ENCODE assay signal across 25 cellular contexts in the genomic region with DNA sequence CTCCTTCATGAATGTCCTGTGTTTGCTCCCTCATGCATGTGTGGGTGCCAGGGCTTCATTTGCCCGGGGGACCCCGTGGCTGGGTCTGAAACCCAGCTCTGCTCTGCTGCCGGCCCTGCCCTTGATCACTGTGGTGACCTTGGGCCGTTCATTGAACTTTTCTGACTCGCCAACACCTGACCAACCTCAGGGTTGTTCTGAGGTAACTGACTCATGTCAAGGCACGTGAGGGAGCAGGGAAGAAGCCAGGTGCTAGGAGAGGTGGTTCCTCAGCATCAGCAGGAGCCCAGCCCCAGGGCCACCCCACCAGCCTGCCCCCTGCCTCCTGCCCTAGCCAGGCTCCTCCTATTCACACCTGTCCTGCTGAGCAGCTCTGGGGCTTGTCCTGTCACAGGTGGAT. TPM values are rescaled to one million over a fixed set of nuclear protein-coding genes. Genes with fewer than 3 reads are reported as not detected.
DNase-seq lines count a peak whose midpoint lies in the region; ATAC-seq, FAIRE-seq and TF ChIP-seq lines count a peak whose summit lies in the region.
"Had no signal": no experiment of that assay in that cellular context is flagged by ENCODE, and none has a peak within 500 bp of the region (broad histone marks: within the 10 kb centered on the region; RNA-seq: fewer than 3 reads in every experiment).

No MANE protein-coding gene starts in this region.

- H3K9me3 ChIP-seq in mammary epithelial cell (replicated peaks; ENCODE audit: insufficient read depth, low read length) (no peaks in the 10 kb centered on the region), breast epithelium (no peaks in the 10 kb centered on the region), kidney (ENCODE audit: control insufficient read depth in 1 of 2, low read length in 2 of 2) (no peaks in the 10 kb centered on the region), mucosa of descending colon (no peaks in the 10 kb centered on the region)
- H3K9me3 ChIP-seq: A549, Caco-2, HAP-1 had no signal

- dilution Hi-C loops in mammary epithelial cell (cut with HindIII; ENCODE audit: low sequenced_read_pairs): no loop called here

- H3K9ac ChIP-seq in mammary epithelial cell (ENCODE audit: insufficient read depth, low read length): no peak overlapping the region
- H3K9ac ChIP-seq in kidney (ENCODE audit: low read length in 2 of 2): no peak overlapping the region

- FAIRE-seq in kidney (lab: Jason Lieb, UNC): no peak
- FAIRE-seq: A549, D721Med, G401.6, GM12891, GM19239 had no signal

- TF ChIP-seq POLR2A in breast epithelium (IDR thresholded peaks at IDR 0.05): no peak

- no peak overlapping the region for H3K27ac Mint-ChIP-seq in type B pancreatic cell
- H3K27ac Mint-ChIP-seq: CD4-positive, alpha-beta T cell; HFFc6 had no signal

- peaks cover 16% of the 10 kb centered on the region for H3K4me1 Mint-ChIP-seq in type B pancreatic cell (ENCODE audit: unreplicated experiment)

- WGBS in mammary epithelial cell (ENCODE audit: low coverage, missing lambda C conversion rate): 59% methylated on average over 3 of the region's 6 CpGs

- intact Hi-C loops in mammary epithelial cell (cut with micrococcal nuclease) (no loop called here), breast epithelium (cut with DNase I; ENCODE audit: low total_unique reads) (no loop called here), kidney (cut with DNase I) (no loop called here), mucosa of descending colon (cut with DNase I, micrococcal nuclease) (no loop called here)

- no peaks in the 10 kb centered on the region for H3K36me3 ChIP-seq in mammary epithelial cell (ENCODE audit: insufficient read depth, low read length)
- no peaks in the 10 kb centered on the region for H3K36me3 ChIP-seq in breast epithelium
- no peaks in the 10 kb centered on the region for H3K36me3 ChIP-seq in kidney (ENCODE audit: control insufficient read depth in 1 of 2, insufficient read depth in 2 of 2, low read length in 2 of 2)
- no peaks in the 10 kb centered on the region for H3K36me3 ChIP-seq in mucosa of descending colon (ENCODE audit: low read depth)
- H3K36me3 ChIP-seq: HAP-1 had no signal

- H3K9me3 Mint-ChIP-seq in type B pancreatic cell: no peaks in the 10 kb centered on the region
- H3K9me3 Mint-ChIP-seq: CD4-positive, alpha-beta T cell; HFFc6 had no signal

- no TSS peak for BruUV-seq in mammary epithelial cell (replicated peaks; lab: Mats Ljungman, UMichigan)

- H4K20me1 ChIP-seq in mammary epithelial cell (ENCODE audit: insufficient read depth, low read length): no peaks in the 10 kb centered on the region

- no peak overlapping the region for H3K27ac ChIP-seq in mammary epithelial cell (ENCODE audit: insufficient read depth, low read depth, low read length)
- H3K27ac ChIP-seq in breast epithelium: no peak overlapping the region
- H3K27ac ChIP-seq in kidney (ENCODE audit: low read depth in 2 of 2, low read length in 2 of 2): no peak overlapping the region
- H3K27ac ChIP-seq: 22Rv1, A549, C4-2B, HL-60 had no signal

- no peaks in the 10 kb centered on the region for H3K79me2 ChIP-seq in mammary epithelial cell (ENCODE audit: insufficient read depth, low read length)

- H3K4me1 ChIP-seq in mammary epithelial cell (ENCODE audit: insufficient read depth, low read length) (no peaks in the 10 kb centered on the region), breast epithelium (no peaks in the 10 kb centered on the region), kidney (ENCODE audit: control insufficient read depth in 1 of 2, insufficient read depth in 1 of 2, low read depth in 1 of 2, low read length in 2 of 2) (peaks cover 6 to 9% of the 10 kb centered on the region in 2 donors), mucosa of descending colon (ENCODE audit: low read depth) (peaks cover 3% of the 10 kb centered on the region)
- H3K4me1 ChIP-seq: A549, HAP-1 had no signal

- CTCF ChIA-PET in mammary epithelial cell (lab: Charles Lee; ENCODE audit: low non-redundant PET): no interaction called here

- no peak overlapping the region for H3K4me3 ChIP-seq in mammary epithelial cell (replicated peaks in 1 of 3; ENCODE audit: insufficient read depth in 1 of 3, low read depth in 2 of 3, low read length in 3 of 3)
- H3K4me3 ChIP-seq in breast epithelium: no peak overlapping the region
- H3K4me3 ChIP-seq in kidney (ENCODE audit: low read length in 2 of 2): no peak overlapping the region
- no peak overlapping the region for H3K4me3 ChIP-seq in mucosa of descending colon
- H3K4me3 ChIP-seq: A549, HAP-1, K562 had no signal

- TF ChIP-seq CTCF in mammary epithelial cell (conservative IDR thresholded peaks at IDR 0.05 in 1 of 2, IDR thresholded peaks at IDR 0.05 in 1 of 2; ENCODE audit: extremely low read depth in 1 of 2, insufficient read depth in 1 of 2, low read depth in 1 of 2, low read length in 2 of 2): no peak
- no peak for TF ChIP-seq CTCF in breast epithelium (IDR thresholded peaks at IDR 0.05)
- no peak for TF ChIP-seq CTCF in kidney (IDR thresholded peaks at IDR 0.05; ENCODE audit: borderline replicate concordance, extremely low read depth, insufficient read depth)
- TF ChIP-seq CTCF in mucosa of descending colon (IDR thresholded peaks at IDR 0.05): no peak
- no peak for TF ChIP-seq CTCF in type B pancreatic cell (conservative IDR thresholded peaks at IDR 0.05)

- no peaks in the 10 kb centered on the region for H3K36me3 Mint-ChIP-seq in type B pancreatic cell

- H3K27me3 ChIP-seq in mammary epithelial cell (ENCODE audit: insufficient read depth, low read length) (peaks cover 2% of the 10 kb centered on the region), breast epithelium (no peaks in the 10 kb centered on the region)

- no peak overlapping the region for H3K4me3 Mint-ChIP-seq in type B pancreatic cell
- H3K4me3 Mint-ChIP-seq: CD4-positive, alpha-beta T cell; HFFc6 had no signal

- peak; percentile 9 for ATAC-seq in mucosa of descending colon
- no peak for ATAC-seq in HG03159 (IDR thresholded peaks at IDR 0.05; ENCODE audit: unreplicated experiment)
- ATAC-seq: A549, K562 had no signal

- DNase-seq in mammary epithelial cell (peak; percentile 46), breast epithelium (ENCODE audit: low spot score in 2 of 2) (no peak), kidney (peak; percentile 39), mucosa of descending colon (no peak), type B pancreatic cell (ENCODE audit: extremely low spot score, unreplicated experiment) (no peak), NCI-H1092 treated with DMSO at 0.1 percent for 48 hours (lab: John Stamatoyannopoulos, UW) (no peak)
- DNase-seq: AML-193; Caco-2; CD4-positive, alpha-beta T cell; HFFc6; IMR-90 had no signal

- in situ Hi-C loops in mammary epithelial cell (cut with MboI; ENCODE audit: low sequenced_read_pairs in 2 of 2): no loop called here

- peaks cover 5% of the 10 kb centered on the region for H3K27me3 Mint-ChIP-seq in type B pancreatic cell
- H3K27me3 Mint-ChIP-seq: CD4-positive, alpha-beta T cell had no signal

- H3K4me2 ChIP-seq in mammary epithelial cell (ENCODE audit: insufficient read depth, low read depth, low read length): no peak overlapping the region
- H3K4me2 ChIP-seq: A549 had no signal

- no peak overlapping the region for H2AFZ ChIP-seq in mammary epithelial cell (ENCODE audit: low read depth, low read length)

RNA-seq across cellular contexts. Expression of a gene that starts 47.9 kb away (rescaled TPM):
- total RNA-seq in mammary epithelial cell (not detected), breast epithelium (not detected), kidney (not detected), mucosa of descending colon (not detected), type B pancreatic cell (ENCODE audit: low replicate concordance) (not detected in 2 replicates)
- polyA plus RNA-seq in mammary epithelial cell (not detected), kidney (ENCODE audit: insufficient read depth, low read depth, low replicate concordance) (1.9 TPM)
- polyA minus RNA-seq in mammary epithelial cell: not detected
- total RNA-seq: Caco-2; CD4-positive, alpha-beta T cell; H4; HFFc6; HT1080; IMR-90; K562 had no signal
- polyA plus RNA-seq: A549, BJ, IMR-90, K562 had no signal

Comparison
In these comparisons a context has a peak if more than half of its experiments do, and no peak if none do; other contexts are left out.
1. DNase-seq: peak in mammary epithelial cell (single experiment) and kidney (single experiment); none in breast epithelium (0 of 2), mucosa of descending colon (0 of 3), type B pancreatic cell (single experiment) and NCI-H1092 treated with DMSO at 0.1 percent for 48 hours (single experiment).